ENCODE assay signal across 1 cellular context in genomic region chr14:81436296-81437138, GRCh38.
A peak's percentile ranks its signal among the peaks of the same experiment; 100 is the strongest.
TF ChIP-seq lines count a peak whose summit lies in the region.

No MANE protein-coding gene starts in this region.

TF ChIP-seq in H1, 55 proteins besides CTCF, POLR2A, EP300 and RAD21 (continued from another document):
- TF ChIP-seq TAF7 (optimal IDR thresholded peaks at IDR 0.05; ENCODE audit: borderline replicate concordance, low read depth, low read length): peak; percentile 34
- peak; percentile 80 for TF ChIP-seq KDM4A (IDR thresholded peaks at IDR 0.05; ENCODE audit: low read depth, low read length, severe bottlenecking)
- peak; percentile 97 for TF ChIP-seq E2F6 (IDR thresholded peaks at IDR 0.05)
- no peak for TF ChIP-seq JUN (IDR thresholded peaks at IDR 0.05; ENCODE audit: low read depth, low read length)
- TF ChIP-seq RBBP5 (IDR thresholded peaks at IDR 0.05; ENCODE audit: borderline replicate concordance, low read depth, low read length): peak; percentile 81; the same call in 1 of the 2 replicates
